Comparison of ENCODE assay signal across 13 cellular contexts in genomic region chr10:124946945-124947344, GRCh38. TPM values are rescaled to one million over a fixed set of nuclear protein-coding genes. Genes with fewer than 3 reads are reported as not detected.
DNase-seq lines count a peak whose midpoint lies in the region; ATAC-seq and TF ChIP-seq lines count a peak whose summit lies in the region.
"Had no signal": no experiment of that assay in that cellular context is flagged by ENCODE, and none has a peak within 500 bp of the region (broad histone marks: within the 10 kb centered on the region; RNA-seq: fewer than 3 reads in every experiment).

No MANE protein-coding gene starts in this region.

- H3K27ac ChIP-seq in cardiac muscle cell: peak overlapping the region; percentile 4
- H3K27ac ChIP-seq in endodermal cell (ENCODE audit: low read depth, low read length): no peak overlapping the region

- H3K27me3 Mint-ChIP-seq in endodermal cell (ENCODE audit: insufficient read depth): no peaks in the 10 kb centered on the region
- H3K27me3 Mint-ChIP-seq: B cell; stimulated activated memory B cell treated with anti-CD40 and anti-IgM and Interleukin-4, amounts not matched to agents 10 μg/mL and 1 μg/mL and 100 μg/mL, for 72 hours had no signal

- no peaks in the 10 kb centered on the region for H3K9me3 Mint-ChIP-seq in endodermal cell
- H3K9me3 Mint-ChIP-seq: stimulated activated memory B cell treated with anti-CD40 and anti-IgM and Interleukin-4, amounts not matched to agents 10 μg/mL and 1 μg/mL and 100 μg/mL, for 72 hours had no signal

- DNase-seq in cardiac muscle cell (ENCODE audit: low read depth in 1 of 2, low spot score in 1 of 2) (no peak), left cardiac atrium (no peak), NCI-H345 treated with DMSO at 0.1 percent for 48 hours (lab: John Stamatoyannopoulos, UW; ENCODE audit: unreplicated experiment) (peak; percentile 7), endodermal cell (no peak), posterior cingulate gyrus (no peak), cerebellum (ENCODE audit: low spot score) (no peak), HEK293T (ENCODE audit: extremely low spot score) (no peak), AG08395 (ENCODE audit: low spot score) (no peak)
- DNase-seq: activated CD4-positive, alpha-beta T cell treated with anti-CD3 and anti-CD28 coated beads for 1 hour; Kasumi-1 had no signal

- POLR2A ChIA-PET in HEK293T (lab: Yijun Ruan, JAX): no interaction called here

- peaks cover 18% of the 10 kb centered on the region for H3K36me3 Mint-ChIP-seq in endodermal cell (ENCODE audit: low read depth)

- H3K4me3 Mint-ChIP-seq in endodermal cell: no peak overlapping the region
- H3K4me3 Mint-ChIP-seq: B cell; stimulated activated memory B cell treated with anti-CD40 and anti-IgM and Interleukin-4, amounts not matched to agents 10 μg/mL and 1 μg/mL and 100 μg/mL, for 72 hours had no signal

- no peak overlapping the region for H3K4me3 ChIP-seq in cardiac muscle cell
- peak overlapping the region; percentile 64 for H3K4me3 ChIP-seq in endodermal cell (ENCODE audit: low read length)
- H3K4me3 ChIP-seq: lung had no signal

- no peaks in the 10 kb centered on the region for H3K36me3 ChIP-seq in cardiac muscle cell
- H3K36me3 ChIP-seq in endodermal cell (ENCODE audit: control insufficient read depth, insufficient read depth, low read length): peaks cover 47% of the 10 kb centered on the region

- 92% methylated on average over 2 of the region's 2 CpGs; no CpG with 5 or more reads in 1 of the 2 experiments for WGBS in endodermal cell (ENCODE audit: insufficient coverage in 1 of 2, insufficient read length in 1 of 2), 2 experiments

- H3K9ac ChIP-seq in endodermal cell (ENCODE audit: extremely low read depth, low read length, poor library complexity, severe bottlenecking): no peak overlapping the region

- no peak overlapping the region for H3K27ac Mint-ChIP-seq in endodermal cell
- H3K27ac Mint-ChIP-seq: B cell; stimulated activated memory B cell treated with anti-CD40 and anti-IgM and Interleukin-4, amounts not matched to agents 10 μg/mL and 1 μg/mL and 100 μg/mL, for 72 hours had no signal

- H3K27me3 ChIP-seq in cardiac muscle cell (no peaks in the 10 kb centered on the region), endodermal cell (ENCODE audit: control insufficient read depth, insufficient read depth, low read length, poor library complexity, severe bottlenecking) (no peaks in the 10 kb centered on the region)

- CTCF ChIA-PET in HEK293T (lab: Yijun Ruan, JAX): interaction anchor here (0.5 kb wide), 1 partner anchor 201 kb away, joined by 6 read pairs; no protein-coding TSS in a partner anchor

- ATAC-seq in left cardiac atrium: no peak
- ATAC-seq: stimulated activated memory B cell treated with anti-CD40 and anti-IgM and Interleukin-4, amounts not matched to agents 10 μg/mL and 1 μg/mL and 100 μg/mL, for 72 hours had no signal

- H3K4me1 ChIP-seq in cardiac muscle cell (ENCODE audit: low read depth): peaks cover 30% of the 10 kb centered on the region
- H3K4me1 ChIP-seq in endodermal cell (ENCODE audit: control insufficient read depth, insufficient read depth, low read length): no peaks in the 10 kb centered on the region

- peaks cover 15% of the 10 kb centered on the region for H3K4me1 Mint-ChIP-seq in endodermal cell

- H3K9me3 ChIP-seq in cardiac muscle cell (ENCODE audit: low read depth): no peaks in the 10 kb centered on the region
- H3K9me3 ChIP-seq in endodermal cell (ENCODE audit: control insufficient read depth, low read length): no peaks in the 10 kb centered on the region

- intact Hi-C loops in left cardiac atrium (cut with DNase I) (no loop called here), posterior cingulate gyrus (cut with DNase I) (no loop called here)

- TF ChIP-seq CTCF in cardiac muscle cell (IDR thresholded peaks at IDR 0.05; ENCODE audit: low read depth, low read length) (no peak), endodermal cell (conservative IDR thresholded peaks at IDR 0.05) (no peak)

TF ChIP-seq in HEK293T, 16 proteins besides CTCF, POLR2A, EP300 and RAD21:
- no peak for TF ChIP-seq NFRKB (IDR thresholded peaks at IDR 0.05)
- no peak for TF ChIP-seq HDGF (IDR thresholded peaks at IDR 0.05; ENCODE audit: borderline replicate concordance)
- no peak for TF ChIP-seq SP1 (IDR thresholded peaks at IDR 0.05)
- no peak for TF ChIP-seq BHLHE40 (IDR thresholded peaks at IDR 0.05; ENCODE audit: borderline replicate concordance)
- TF ChIP-seq L3MBTL2 (conservative IDR thresholded peaks at IDR 0.05): no peak
- TF ChIP-seq ZNF384 (IDR thresholded peaks at IDR 0.05): no peak
- no peak for TF ChIP-seq PKNOX1 (IDR thresholded peaks at IDR 0.05)
- TF ChIP-seq ELF4 (IDR thresholded peaks at IDR 0.05): no peak
TF ChIP-seq in HEK293T: peak in this region for 0.

RNA-seq across cellular contexts. Expression of gene ZRANB1, which starts 5.0 kb away (rescaled TPM):
- total RNA-seq in cardiac muscle cell (16.2 and 20.9 TPM in 2 replicates), left cardiac atrium (10 to 100 TPM; 22.9 to 25.7 TPM), endodermal cell (10 to 100 TPM; 26.0 to 26.9 TPM), cerebellum (45.7 TPM)
- polyA plus RNA-seq in cardiac muscle cell: 11.0 and 16.2 TPM in 2 replicates
- 21.1 TPM for polyA plus RNA-seq in endodermal cell (2013, experiment 1 of 2)
- 19.0 TPM for polyA plus RNA-seq in endodermal cell (2013, experiment 2 of 2)
